22 cellular contexts compared by ENCODE assay signal in the genomic region with DNA sequence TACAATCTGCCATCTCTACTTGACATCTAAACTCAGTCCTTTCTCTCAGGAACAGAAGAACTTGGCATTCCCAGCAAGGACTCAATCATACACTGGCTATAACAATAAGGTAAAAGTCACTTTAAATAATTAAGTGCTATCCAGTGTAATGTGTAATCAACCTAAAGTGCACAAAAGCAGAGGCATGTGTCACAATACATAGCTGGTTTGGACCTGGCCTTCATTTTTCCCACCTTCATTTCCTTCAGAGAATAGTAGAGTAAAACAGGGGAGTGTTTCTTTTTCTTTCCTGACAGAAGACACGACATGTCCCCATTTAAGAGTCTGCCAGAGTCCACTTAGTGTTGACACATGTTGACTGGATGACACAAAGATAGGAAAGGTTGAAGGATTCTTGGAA.
"Had no signal": no experiment of that assay in that cellular context is flagged by ENCODE, and none has a peak within 500 bp of the region (broad histone marks: within the 10 kb centered on the region; RNA-seq: fewer than 3 reads in every experiment).

No MANE protein-coding gene starts in this region.

- H3K9me3 ChIP-seq: colonic mucosa, esophagus muscularis mucosa, gastrocnemius medialis, gastroesophageal sphincter had no signal

- DNase-seq: colonic mucosa; cortex of kidney; dermis blood vessel endothelial cell; dorsolateral prefrontal cortex; effector CD4-positive, alpha-beta T cell; effector CD8-positive, alpha-beta T cell; effector memory CD4-positive, alpha-beta T cell; effector memory CD8-positive, alpha-beta T cell; endodermal cell; erythroblast; foreskin fibroblast; foreskin keratinocyte; foreskin melanocyte; gastrocnemius medialis; glutamatergic neuron; head of caudate nucleus; heart left ventricle; heart right ventricle had no signal

- H3K4me3 ChIP-seq: colonic mucosa, coronary artery, dorsolateral prefrontal cortex, esophagus muscularis mucosa, gastrocnemius medialis, gastroesophageal sphincter, heart left ventricle, heart right ventricle had no signal

- H3K36me3 ChIP-seq: colonic mucosa, esophagus muscularis mucosa, gastrocnemius medialis, gastroesophageal sphincter, heart left ventricle, heart right ventricle had no signal

- H3K27me3 ChIP-seq: colonic mucosa, dorsolateral prefrontal cortex, esophagus muscularis mucosa, foreskin keratinocyte, gastrocnemius medialis, gastroesophageal sphincter, heart left ventricle, heart right ventricle had no signal

- H3K4me1 ChIP-seq: colonic mucosa, esophagus muscularis mucosa, foreskin keratinocyte, gastrocnemius medialis, gastroesophageal sphincter, heart left ventricle, heart right ventricle had no signal

- H3K27ac ChIP-seq: colonic mucosa, coronary artery, dorsolateral prefrontal cortex, epithelial cell of prostate, esophagus muscularis mucosa, foreskin keratinocyte, gastrocnemius medialis, gastroesophageal sphincter, heart left ventricle, heart right ventricle had no signal
